In the genomic region with DNA sequence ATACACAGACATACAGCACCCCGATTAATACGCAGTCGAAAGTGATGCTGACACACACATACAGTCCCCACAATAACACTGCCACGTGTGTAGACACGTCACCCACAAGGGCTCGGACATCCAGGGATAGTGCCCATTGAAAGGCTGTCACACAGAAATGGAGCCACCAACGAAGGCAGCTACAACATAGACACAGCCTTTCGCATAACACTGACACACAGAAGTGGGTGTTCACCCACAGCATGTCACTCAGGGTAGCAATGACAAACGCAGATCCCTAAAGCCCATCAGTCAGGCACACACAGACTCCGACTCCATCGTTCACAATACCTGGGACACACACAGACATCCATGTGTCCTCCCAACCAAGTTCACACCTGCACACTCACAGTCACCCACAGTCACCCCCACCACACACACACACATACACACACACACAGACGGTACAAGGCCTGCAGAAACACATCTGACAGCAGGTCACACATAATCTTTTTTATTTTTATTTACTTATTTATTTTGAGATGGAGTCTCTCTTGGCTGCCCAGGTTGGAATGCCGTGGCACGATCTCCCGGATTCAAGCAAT, we compare ENCODE assay signal across 9 cellular contexts. TPM values are rescaled to one million over a fixed set of nuclear protein-coding genes. Genes with fewer than 3 reads are reported as not detected.
DNase-seq lines count a peak whose midpoint lies in the region; ATAC-seq and TF ChIP-seq lines count a peak whose summit lies in the region.
"Had no signal": no experiment of that assay in that cellular context is flagged by ENCODE, and none has a peak within 500 bp of the region (broad histone marks: within the 10 kb centered on the region; RNA-seq: fewer than 3 reads in every experiment).

No MANE protein-coding gene starts in this region.

- H4K20me1 ChIP-seq in smooth muscle cell (ENCODE audit: low read depth): no peaks in the 10 kb centered on the region

- CTCF ChIA-PET in activated CD4-positive, alpha-beta T cell treated with anti-CD3 and anti-CD28 coated beads for 36 hours (lab: Charles Lee): no interaction called here
- CTCF ChIA-PET in activated CD4-positive, alpha-beta memory T cell treated with anti-CD3 and anti-CD28 coated beads for 36 hours (lab: Charles Lee): interaction anchor here (0.6 to 1.1 kb wide), 3 partner anchors 13 to 270 kb away, joined by 3 read pairs; a partner anchor contains a TSS

- peak overlapping the region; percentile 54 for H3K4me3 Mint-ChIP-seq in activated CD4-positive, alpha-beta T cell treated with anti-CD3 and anti-CD28 coated beads for 36 hours
- H3K4me3 Mint-ChIP-seq in activated CD4-positive, alpha-beta memory T cell treated with anti-CD3 and anti-CD28 coated beads for 36 hours: peak overlapping the region; percentile 21

- peaks cover 2% of the 10 kb centered on the region for H3F3A ChIP-seq in smooth muscle cell (ENCODE audit: low read depth)

- TF ChIP-seq EP300 in gastroesophageal sphincter (IDR thresholded peaks at IDR 0.05): no peak

- H3K79me2 ChIP-seq in smooth muscle cell (ENCODE audit: low read depth): no peaks in the 10 kb centered on the region

- TF ChIP-seq CTCF in gastroesophageal sphincter (IDR thresholded peaks at IDR 0.05): no peak
- no peak for TF ChIP-seq CTCF in smooth muscle cell (IDR thresholded peaks at IDR 0.05; ENCODE audit: borderline replicate concordance, insufficient read depth, poor library complexity, severe bottlenecking)

- no peaks in the 10 kb centered on the region for H3K9me3 Mint-ChIP-seq in activated CD4-positive, alpha-beta T cell treated with anti-CD3 and anti-CD28 coated beads for 36 hours (ENCODE audit: low read depth)
- no peaks in the 10 kb centered on the region for H3K9me3 Mint-ChIP-seq in activated CD4-positive, alpha-beta memory T cell treated with anti-CD3 and anti-CD28 coated beads for 36 hours

- H3K4me3 ChIP-seq in gastroesophageal sphincter: peak overlapping the region in 1 of 2 donors; percentile 85
- H3K4me3 ChIP-seq in smooth muscle cell: peak overlapping the region; percentile 81

- 72 to 73% methylated on average over 5 to 9 of the region's 15 CpGs for WGBS in gastroesophageal sphincter (ENCODE audit: low coverage in 1 of 2), 2 donors
- 79% methylated on average over 14 of the region's 15 CpGs for WGBS in smooth muscle cell (ENCODE audit: low lambda C conversion rate)

- ATAC-seq in activated CD4-positive, alpha-beta T cell treated with anti-CD3 and anti-CD28 coated beads for 36 hours: no peak
- ATAC-seq in gastroesophageal sphincter: no peak
- ATAC-seq in HG03135 (IDR thresholded peaks at IDR 0.05; ENCODE audit: unreplicated experiment): no peak

- H3K27ac ChIP-seq in gastroesophageal sphincter (peak overlapping the region in 3 of 4 donors; percentile 89 to 91 (median 89)), smooth muscle cell (ENCODE audit: low read depth) (no peak overlapping the region)

- H3K27me3 Mint-ChIP-seq in activated CD4-positive, alpha-beta T cell treated with anti-CD3 and anti-CD28 coated beads for 36 hours: peaks cover 36% of the 10 kb centered on the region
- peaks cover 29% of the 10 kb centered on the region for H3K27me3 Mint-ChIP-seq in activated CD4-positive, alpha-beta memory T cell treated with anti-CD3 and anti-CD28 coated beads for 36 hours

- POLR2A ChIA-PET in activated CD4-positive, alpha-beta T cell treated with anti-CD3 and anti-CD28 coated beads for 36 hours (lab: Charles Lee): no interaction called here
- POLR2A ChIA-PET in activated CD4-positive, alpha-beta memory T cell treated with anti-CD3 and anti-CD28 coated beads for 36 hours (lab: Charles Lee): interaction anchor here (0.6 kb wide), 1 partner anchor 209 kb away, joined by 4 read pairs; no protein-coding TSS in a partner anchor

- H3K27me3 ChIP-seq in gastroesophageal sphincter: no peaks in the 10 kb centered on the region
- no peaks in the 10 kb centered on the region for H3K27me3 ChIP-seq in smooth muscle cell (ENCODE audit: low read depth)

- DNase-seq in activated CD4-positive, alpha-beta T cell treated with anti-CD3 and anti-CD28 coated beads for 36 hours: no peak
- DNase-seq in activated CD4-positive, alpha-beta T cell treated with anti-CD3 and anti-CD28 coated beads for 1 hour: no peak
- DNase-seq in activated CD4-positive, alpha-beta memory T cell treated with anti-CD3 and anti-CD28 coated beads for 36 hours: no peak
- DNase-seq in smooth muscle cell (lab: John Stamatoyannopoulos, UW; ENCODE audit: unreplicated experiment): no peak
- no peak for DNase-seq in DMS153 (lab: John Stamatoyannopoulos, UW)
- DNase-seq in amniotic stem cell (lab: John Stamatoyannopoulos, UW): no peak
- DNase-seq: hippocampal formation had no signal

- peak overlapping the region; percentile 98 for H3K4me2 ChIP-seq in smooth muscle cell

- peaks cover 0 to 39% (median 10%) of the 10 kb centered on the region in 3 donors for H3K4me1 ChIP-seq in gastroesophageal sphincter
- H3K4me1 ChIP-seq in smooth muscle cell (ENCODE audit: low read depth): peaks cover 9% of the 10 kb centered on the region

- intact Hi-C loops in activated CD4-positive, alpha-beta T cell treated with anti-CD3 and anti-CD28 coated beads for 36 hours (cut with DNase I, micrococcal nuclease): no loop called here
- intact Hi-C loops in activated CD4-positive, alpha-beta memory T cell treated with anti-CD3 and anti-CD28 coated beads for 36 hours (cut with micrococcal nuclease): loop anchor here (10.0 kb wide), 1 partner anchor 242 kb away; no protein-coding TSS in a partner anchor

- peaks cover 26% of the 10 kb centered on the region for H3K4me1 Mint-ChIP-seq in activated CD4-positive, alpha-beta T cell treated with anti-CD3 and anti-CD28 coated beads for 36 hours
- H3K4me1 Mint-ChIP-seq in activated CD4-positive, alpha-beta memory T cell treated with anti-CD3 and anti-CD28 coated beads for 36 hours (ENCODE audit: low read depth): peaks cover 22% of the 10 kb centered on the region

- H3K9me3 ChIP-seq in gastroesophageal sphincter: no peaks in the 10 kb centered on the region
- H3K9me3 ChIP-seq in smooth muscle cell (replicated peaks; ENCODE audit: low read depth): no peaks in the 10 kb centered on the region

- H3K27ac Mint-ChIP-seq in activated CD4-positive, alpha-beta T cell treated with anti-CD3 and anti-CD28 coated beads for 36 hours: no peak overlapping the region
- H3K27ac Mint-ChIP-seq in activated CD4-positive, alpha-beta memory T cell treated with anti-CD3 and anti-CD28 coated beads for 36 hours: no peak overlapping the region

- H3K9ac ChIP-seq in smooth muscle cell (ENCODE audit: low read depth): no peak overlapping the region

- no peaks in the 10 kb centered on the region for H3K36me3 Mint-ChIP-seq in activated CD4-positive, alpha-beta T cell treated with anti-CD3 and anti-CD28 coated beads for 36 hours (ENCODE audit: low read depth)
- no peaks in the 10 kb centered on the region for H3K36me3 Mint-ChIP-seq in activated CD4-positive, alpha-beta memory T cell treated with anti-CD3 and anti-CD28 coated beads for 36 hours

- H3K36me3 ChIP-seq in gastroesophageal sphincter (no peaks in the 10 kb centered on the region), smooth muscle cell (ENCODE audit: low read depth) (no peaks in the 10 kb centered on the region)

- H2AFZ ChIP-seq in smooth muscle cell (ENCODE audit: low read depth): no peak overlapping the region

- TF ChIP-seq POLR2A in gastroesophageal sphincter (IDR thresholded peaks at IDR 0.05): no peak

RNA-seq across cellular contexts. Expression of a gene that starts 10.4 kb away (rescaled TPM):
- total RNA-seq in activated CD4-positive, alpha-beta T cell treated with anti-CD3 and anti-CD28 coated beads for 36 hours: 1 to 10 TPM; 1.2 to 1.6 TPM
- 1 to 10 TPM; 1.1 to 2.7 TPM for total RNA-seq in activated CD4-positive, alpha-beta memory T cell treated with anti-CD3 and anti-CD28 coated beads for 36 hours
- total RNA-seq in gastroesophageal sphincter (1 to 10 TPM in 2 of 4 donors, not detected in 2; 1.1 to 5.0 TPM), smooth muscle cell (not detected in 2 replicates)
- polyA plus RNA-seq in smooth muscle cell: 2.7 and 2.8 TPM in 2 replicates

RNA-seq across cellular contexts. Expression of a gene that starts 39.4 kb away (rescaled TPM):
- 1 to 10 TPM; 5.3 to 5.5 TPM for total RNA-seq in activated CD4-positive, alpha-beta T cell treated with anti-CD3 and anti-CD28 coated beads for 36 hours
- 1 to 10 TPM; 7.7 to 9.0 TPM for total RNA-seq in activated CD4-positive, alpha-beta memory T cell treated with anti-CD3 and anti-CD28 coated beads for 36 hours
- total RNA-seq in gastroesophageal sphincter (1 to 10 TPM in 3 of 4 donors, not detected in 1; 1.9 to 2.4 (median 2.2) TPM), smooth muscle cell (0.72 and 1.2 TPM in 2 replicates)
- polyA plus RNA-seq in smooth muscle cell: 2.2 and 3.3 TPM in 2 replicates

RNA-seq across cellular contexts. Expression of a gene that starts 39.4 kb away (rescaled TPM):
- total RNA-seq in activated CD4-positive, alpha-beta T cell treated with anti-CD3 and anti-CD28 coated beads for 36 hours: 10 to 100 TPM; 30.2 to 34.3 TPM
- total RNA-seq in activated CD4-positive, alpha-beta memory T cell treated with anti-CD3 and anti-CD28 coated beads for 36 hours: 10 to 100 TPM; 25.8 to 31.0 TPM
- total RNA-seq in gastroesophageal sphincter (10 to 100 TPM; 15.6 to 36.8 (median 22.4) TPM), smooth muscle cell (8.0 and 9.5 TPM in 2 replicates)
- 26.3 and 28.0 TPM in 2 replicates for polyA plus RNA-seq in smooth muscle cell
